Comparison of ENCODE assay signal across 9 cellular contexts in the genomic region with DNA sequence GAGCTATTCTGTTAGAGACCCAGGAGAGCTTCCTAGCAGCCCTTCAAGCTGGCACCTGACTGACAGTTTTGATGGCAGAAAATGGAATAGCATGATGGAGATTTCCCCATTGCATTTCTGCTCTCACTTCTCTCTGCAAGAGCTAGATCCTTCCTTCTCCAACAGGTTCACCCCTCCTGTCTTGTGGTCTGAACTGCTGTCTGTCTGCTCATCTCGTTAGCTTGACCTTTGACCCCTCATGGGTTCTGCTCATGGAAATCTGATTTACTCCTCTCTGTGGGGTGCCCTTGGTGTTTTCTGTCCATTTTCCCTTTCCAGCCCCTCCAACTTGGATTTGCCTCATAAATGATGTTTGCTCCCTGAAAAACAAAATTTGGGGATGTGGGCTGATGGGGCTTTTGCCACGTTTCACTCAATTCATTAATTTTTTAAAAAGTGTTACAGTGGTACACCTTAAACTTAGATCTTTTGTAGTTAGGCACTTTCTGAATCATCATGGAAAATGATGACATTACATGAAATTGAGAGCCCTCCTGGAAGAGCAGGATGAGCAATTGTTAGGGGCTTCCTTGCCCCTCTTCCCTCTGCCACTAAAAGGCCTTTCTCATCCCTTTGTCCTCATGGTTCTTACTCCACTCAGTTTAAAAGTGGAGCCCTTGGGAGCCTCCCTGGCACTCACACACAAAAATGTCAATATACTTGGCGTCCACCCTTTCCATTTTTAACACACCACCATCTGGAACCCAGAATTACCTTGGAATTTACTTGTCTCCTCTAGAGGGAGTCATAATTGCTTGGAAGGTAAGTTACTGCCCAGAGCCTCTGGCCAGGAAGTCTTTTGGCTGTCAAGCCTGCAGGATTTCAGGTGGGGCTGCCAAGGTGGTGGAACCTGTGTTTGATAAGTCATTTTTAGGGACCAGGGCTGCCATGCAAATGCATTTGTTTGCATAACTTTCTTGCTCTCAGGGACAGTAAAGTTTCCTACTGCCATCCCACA. TPM values are rescaled to one million over a fixed set of nuclear protein-coding genes. Genes with fewer than 3 reads are reported as not detected.
DNase-seq lines count a peak whose midpoint lies in the region; ATAC-seq and TF ChIP-seq lines count a peak whose summit lies in the region.
"Had no signal": no experiment of that assay in that cellular context is flagged by ENCODE, and none has a peak within 500 bp of the region (broad histone marks: within the 10 kb centered on the region; RNA-seq: fewer than 3 reads in every experiment).

No MANE protein-coding gene starts in this region.

- no peaks in the 10 kb centered on the region for H3K36me3 ChIP-seq in GM23338 (ENCODE audit: insufficient read depth)
- peaks cover 10% of the 10 kb centered on the region; the same call in 1 of the 2 replicates for H3K36me3 ChIP-seq in PC-3 (ENCODE audit: low read depth, low read length)
- H3K36me3 ChIP-seq in fibroblast of lung (ENCODE audit: control insufficient read depth, insufficient read depth, low read length): no peaks in the 10 kb centered on the region

- H3K27ac ChIP-seq in GM23338 (ENCODE audit: low read depth) (no peak overlapping the region), PC-3 (ENCODE audit: low read length) (no peak overlapping the region), fibroblast of lung (ENCODE audit: insufficient read depth, low read length) (no peak overlapping the region), coronary artery (no peak overlapping the region)

- no peak overlapping the region for H3K27ac Mint-ChIP-seq in GM23338

- no peaks in the 10 kb centered on the region for H3K9me3 Mint-ChIP-seq in GM23338
- H3K9me3 Mint-ChIP-seq: naive B cell had no signal

- no peak overlapping the region for H3K4me2 ChIP-seq in GM23338
- no peak overlapping the region for H3K4me2 ChIP-seq in PC-3 (ENCODE audit: low read length)
- H3K4me2 ChIP-seq in fibroblast of lung (ENCODE audit: extremely low read depth, insufficient read depth, low read length): no peak overlapping the region

- H3K4me1 ChIP-seq in GM23338 (ENCODE audit: insufficient read depth) (no peaks in the 10 kb centered on the region), PC-3 (ENCODE audit: insufficient read depth, low read length) (peaks cover 6% of the 10 kb centered on the region), fibroblast of lung (ENCODE audit: control insufficient read depth, extremely low read depth, insufficient read depth, low read length) (peaks cover 2% of the 10 kb centered on the region)

- H3K27me3 Mint-ChIP-seq in GM23338 (ENCODE audit: insufficient read depth, low read depth, poor library complexity): peaks cover 6% of the 10 kb centered on the region
- H3K27me3 Mint-ChIP-seq: naive B cell had no signal

- H3F3A ChIP-seq in GM23338 (replicated peaks; ENCODE audit: low read depth) (no peaks in the 10 kb centered on the region), PC-3 (ENCODE audit: low read length, unreplicated experiment) (no peaks in the 10 kb centered on the region)

- H3K9ac ChIP-seq in PC-3 (ENCODE audit: low read length) (no peak overlapping the region), fibroblast of lung (ENCODE audit: insufficient read depth, low read length) (no peak overlapping the region)

- peak; percentile 53 for ATAC-seq in GM23338
- peak; percentile 68 for ATAC-seq in PC-3
- ATAC-seq in HG02970 (IDR thresholded peaks at IDR 0.05; ENCODE audit: low FRiP score, unreplicated experiment): no peak

- no peaks in the 10 kb centered on the region for H3K36me3 Mint-ChIP-seq in GM23338 (ENCODE audit: low read depth)

- intact Hi-C loops in PC-3 (cut with micrococcal nuclease): no loop called here

- no TSS peak for BruUV-seq in PC-3 (replicated peaks; lab: Mats Ljungman, UMichigan)

- H4K20me1 ChIP-seq in GM23338 (replicated peaks; ENCODE audit: insufficient read depth) (peaks cover 4% of the 10 kb centered on the region; the same call in 1 of the 2 replicates), PC-3 (ENCODE audit: low read length) (0 out of 2 replicates have a peak, but pooled peaks cover 3% of the 10 kb centered on the region), fibroblast of lung (ENCODE audit: control insufficient read depth, extremely low read depth, insufficient read depth, low read length) (no peaks in the 10 kb centered on the region)

- no peak overlapping the region for H3K4me3 ChIP-seq in GM23338
- H3K4me3 ChIP-seq in PC-3 (ENCODE audit: low read length): no peak overlapping the region
- H3K4me3 ChIP-seq in fibroblast of lung (replicated peaks in 1 of 4; ENCODE audit: control extremely low read depth in 1 of 4, insufficient read depth in 1 of 4, low read depth in 3 of 4, low read length in 4 of 4): no peak overlapping the region
- no peak overlapping the region for H3K4me3 ChIP-seq in coronary artery

- H3K9me2 ChIP-seq in GM23338 (ENCODE audit: insufficient read depth) (no peaks in the 10 kb centered on the region), PC-3 (replicated peaks; ENCODE audit: low read length) (no peaks in the 10 kb centered on the region)

- CTCF ChIA-PET in PC-3 (lab: Charles Lee): interaction anchor here (1.0 to 1.2 kb wide), 2 partner anchors 171 to 174 kb away, joined by 3 to 5 read pairs; no protein-coding TSS in a partner anchor

- H2AFZ ChIP-seq in GM23338: no peak overlapping the region
- H2AFZ ChIP-seq in PC-3 (ENCODE audit: low read length): no peak overlapping the region
- H2AFZ ChIP-seq in fibroblast of lung (ENCODE audit: low read length): no peak overlapping the region

- TF ChIP-seq CTCF in GM23338 (conservative IDR thresholded peaks at IDR 0.05; ENCODE audit: low read depth in 2 of 2) (peak; percentile 61 to 70), PC-3 (conservative IDR thresholded peaks at IDR 0.05; ENCODE audit: low read depth, low read length) (peak; percentile 95), fibroblast of lung (conservative IDR thresholded peaks at IDR 0.05 in 1 of 2, IDR thresholded peaks at IDR 0.05 in 1 of 2; ENCODE audit: low read depth in 1 of 2, low read length in 2 of 2) (peak; percentile 26 to 45), coronary artery (IDR thresholded peaks at IDR 0.05) (no peak)

- H3K4me3 Mint-ChIP-seq in GM23338: no peak overlapping the region

- no peaks in the 10 kb centered on the region for H3K79me2 ChIP-seq in GM23338 (replicated peaks; ENCODE audit: insufficient read depth)
- H3K79me2 ChIP-seq in PC-3 (ENCODE audit: low read length): no peaks in the 10 kb centered on the region
- no peaks in the 10 kb centered on the region for H3K79me2 ChIP-seq in fibroblast of lung (ENCODE audit: control insufficient read depth, insufficient read depth, low read length)

- POLR2A ChIA-PET in PC-3 (lab: Charles Lee; ENCODE audit: unreplicated experiment): no interaction called here

- H3K27me3 ChIP-seq in GM23338 (ENCODE audit: insufficient read depth): no peaks in the 10 kb centered on the region
- no peaks in the 10 kb centered on the region for H3K27me3 ChIP-seq in PC-3 (ENCODE audit: low read length)
- no peaks in the 10 kb centered on the region for H3K27me3 ChIP-seq in fibroblast of lung (ENCODE audit: control insufficient read depth, insufficient read depth, low read length)

- peak; percentile 4 to 19 for DNase-seq in NCI-H2081 (lab: John Stamatoyannopoulos, UW)
- DNase-seq in NCI-H2081 treated with DMSO at 0.1 percent for 48 hours (lab: John Stamatoyannopoulos, UW): no peak
- DNase-seq in GM23338 (ENCODE audit: low spot score): peak; percentile 60
- peak; percentile 82 for DNase-seq in PC-3
- DNase-seq in fibroblast of lung (ENCODE audit: low read depth in 2 of 2): peak; percentile 33 to 39
- DNase-seq in coronary artery (ENCODE audit: low spot score): no peak
- no peak for DNase-seq in medulla oblongata (ENCODE audit: extremely low spot score)

- peaks cover 11% of the 10 kb centered on the region; the same call in 2 of the 3 replicates for H3K4me1 Mint-ChIP-seq in GM23338

- H3K9me3 ChIP-seq in PC-3 (ENCODE audit: low read length) (no peaks in the 10 kb centered on the region), fibroblast of lung (ENCODE audit: control insufficient read depth, insufficient read depth, low read depth, low read length) (no peaks in the 10 kb centered on the region)

TF ChIP-seq in GM23338, 12 proteins besides CTCF, POLR2A, EP300 and RAD21 (continues in another document):
- no peak for TF ChIP-seq CREB1 (CRISPR knock-in tag; IDR thresholded peaks at IDR 0.05; ENCODE audit: low read depth)
- TF ChIP-seq EZH2phosphoT487 (IDR thresholded peaks at IDR 0.05; ENCODE audit: unreplicated experiment): no peak
- TF ChIP-seq NANOG (IDR thresholded peaks at IDR 0.05; ENCODE audit: borderline replicate concordance): no peak

RNA-seq across cellular contexts. Expression of gene IL19, which starts 31.9 kb away (rescaled TPM):
- not detected in 2 replicates for total RNA-seq in GM23338 (2014; rRNA removed; shearing (Covaris generic))
- polyA plus RNA-seq in GM23338 (2016; fragmentation: Nextera tagmentation; extraction: Ambion mirVana) (not detected in 2 replicates), fibroblast of lung (not detected in 2 replicates)
- total RNA-seq in PC-3 (2014; rRNA removed) (not detected in 2 replicates), fibroblast of lung (not detected in 2 replicates)
- not detected in 2 replicates for polyA plus RNA-seq in fibroblast of lung (2012)
- polyA minus RNA-seq in fibroblast of lung (ENCODE audit: low replicate concordance): not detected in 2 replicates

RNA-seq across cellular contexts. Expression of gene IL10, which starts 33.6 kb away (rescaled TPM):
- total RNA-seq in GM23338 (2014; rRNA removed; shearing (Covaris generic)): not detected in 2 replicates
- polyA plus RNA-seq in GM23338 (2016; fragmentation: Nextera tagmentation; extraction: Ambion mirVana) (not detected in 2 replicates), fibroblast of lung (not detected in 2 replicates)
- total RNA-seq in PC-3 (2014; rRNA removed) (not detected in 2 replicates), fibroblast of lung (not detected in 2 replicates)
- not detected in 2 replicates for polyA plus RNA-seq in fibroblast of lung (2012)
- not detected in 2 replicates for polyA minus RNA-seq in fibroblast of lung (ENCODE audit: low replicate concordance)

RNA-seq across cellular contexts. Expression of gene MAPKAPK2, which starts 54.0 kb away (rescaled TPM):
- total RNA-seq in GM23338 (2014; rRNA removed; shearing (Covaris generic)): 30.4 and 32.1 TPM in 2 replicates
- polyA plus RNA-seq in GM23338 (2016; fragmentation: Nextera tagmentation; extraction: Ambion mirVana): 9.6 and 10.1 TPM in 2 replicates
- total RNA-seq in PC-3 (2014; rRNA removed): 98.5 and 133 TPM in 2 replicates
- total RNA-seq in fibroblast of lung: 31.3 and 51.9 TPM in 2 replicates
- 74.4 and 85.7 TPM in 2 replicates for polyA plus RNA-seq in fibroblast of lung
- polyA plus RNA-seq in fibroblast of lung (2012): 65.5 and 70.1 TPM in 2 replicates
- polyA minus RNA-seq in fibroblast of lung (ENCODE audit: low replicate concordance): 138 and 201 TPM in 2 replicates

Comparison
In these comparisons a context has a peak if more than half of its experiments do, and no peak if none do; other contexts are left out.
1. DNase-seq: peak in NCI-H2081 (2 of 2), GM23338 (single experiment), PC-3 (single experiment) and fibroblast of lung (2 of 2); none in NCI-H2081 treated with DMSO at 0.1 percent for 48 hours (single experiment), coronary artery (single experiment) and medulla oblongata (single experiment).